ENCODE assay signal across 9 cellular contexts in the genomic region with DNA sequence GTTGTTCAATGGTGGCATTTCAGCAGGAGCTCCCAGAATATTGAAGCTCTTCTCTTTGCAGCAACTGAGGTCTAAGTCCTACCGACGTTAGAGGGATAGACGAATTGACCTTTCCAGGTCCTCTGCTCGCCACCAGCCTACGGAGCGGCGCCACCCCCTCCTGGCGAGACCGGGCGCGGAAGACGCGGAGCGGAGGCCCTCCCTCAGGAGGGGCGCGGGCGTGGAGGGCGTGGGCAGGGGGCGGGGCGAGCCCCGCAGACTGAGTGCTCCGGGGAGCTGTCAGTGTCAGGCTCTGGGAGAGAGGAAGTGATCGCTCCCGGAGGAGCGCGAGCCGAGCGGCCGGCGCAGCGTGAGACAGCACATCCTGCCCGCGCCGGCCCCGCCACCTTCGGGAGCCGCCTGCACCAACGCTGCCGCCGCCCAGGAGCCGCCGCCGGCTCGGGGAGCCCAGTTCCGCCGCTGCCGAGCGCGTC. TPM values are rescaled to one million over a fixed set of nuclear protein-coding genes. Genes with fewer than 3 reads are reported as not detected.
DNase-seq lines count a peak whose midpoint lies in the region; ATAC-seq lines count a peak whose summit lies in the region.
"Had no signal": no experiment of that assay in that cellular context is flagged by ENCODE, and none has a peak within 500 bp of the region (broad histone marks: within the 10 kb centered on the region; RNA-seq: fewer than 3 reads in every experiment).

A gene (plus strand): TSS at position 257 of the 473 bp plus-strand sequence. CDS start 32,176 bp downstream, outside the sequence.

- peaks cover 34% of the 10 kb centered on the region for H3K27me3 Mint-ChIP-seq in activated T-helper 17 cell treated with anti-CD3 and anti-CD28 coated beads, Interleukin-2, amount 50 U/mL, for 72 hours

- H3K4me3 Mint-ChIP-seq in activated T-helper 17 cell treated with anti-CD3 and anti-CD28 coated beads, Interleukin-2, amount 50 U/mL, for 72 hours: peak within 1 kb of the TSS; percentile 59

- no peaks in the 10 kb centered on the region for H3K9me3 ChIP-seq in neuron (ENCODE audit: low read length)

- H3K27me3 ChIP-seq in neuron (ENCODE audit: insufficient read depth, low read length): peaks cover 45% of the 10 kb centered on the region

- no peaks in the 10 kb centered on the region for H3K4me1 Mint-ChIP-seq in activated T-helper 17 cell treated with anti-CD3 and anti-CD28 coated beads, Interleukin-2, amount 50 U/mL, for 72 hours

- H3K4me3 ChIP-seq in neuron (ENCODE audit: low read length) (peak within 1 kb of the TSS; percentile 45), urinary bladder (ENCODE audit: low read depth, low read length) (peak within 1 kb of the TSS; percentile 55)

- H3K4me1 ChIP-seq in neuron (ENCODE audit: insufficient read depth, low read length) (peaks cover 8% of the 10 kb centered on the region), urinary bladder (ENCODE audit: insufficient read depth) (no peaks in the 10 kb centered on the region)

- H3K9me3 Mint-ChIP-seq in activated T-helper 17 cell treated with anti-CD3 and anti-CD28 coated beads, Interleukin-2, amount 50 U/mL, for 72 hours: no peaks in the 10 kb centered on the region

- DNase-seq in CMK (ENCODE audit: low read depth): peak; percentile 69
- DNase-seq in NCI-H510A treated with DMSO at 0.1 percent for 48 hours (lab: John Stamatoyannopoulos, UW): peak; percentile 22
- peak; percentile 76 for DNase-seq in glomerular visceral epithelial cell (ENCODE audit: extremely low spot score)

- no peak within 1 kb of the TSS for H3K27ac ChIP-seq in urinary bladder (ENCODE audit: low read depth)

- WGBS in urinary bladder: under 1% methylated on average over 49 of the region's 49 CpGs

- ATAC-seq in GM19372 (IDR thresholded peaks at IDR 0.05; ENCODE audit: low read depth, unreplicated experiment) (peak; percentile 91), HG03342 (IDR thresholded peaks at IDR 0.05; ENCODE audit: unreplicated experiment) (peak; percentile 96)
- ATAC-seq in activated T-helper 17 cell treated with anti-CD3 and anti-CD28 coated beads, Interleukin-2, amount 50 U/mL, for 72 hours (replicated peaks): peak; percentile 45

- H3K36me3 Mint-ChIP-seq in activated T-helper 17 cell treated with anti-CD3 and anti-CD28 coated beads, Interleukin-2, amount 50 U/mL, for 72 hours (ENCODE audit: low read depth): no peaks in the 10 kb centered on the region

- H2AFZ ChIP-seq in neuron (ENCODE audit: low read depth, low read length): peak within 1 kb of the TSS; percentile 82

- H3K36me3 ChIP-seq in neuron (ENCODE audit: insufficient read depth, low read length): no peaks in the 10 kb centered on the region
- no peaks in the 10 kb centered on the region for H3K36me3 ChIP-seq in urinary bladder (ENCODE audit: insufficient read depth)

- H3K27ac Mint-ChIP-seq in activated T-helper 17 cell treated with anti-CD3 and anti-CD28 coated beads, Interleukin-2, amount 50 U/mL, for 72 hours: no peak within 1 kb of the TSS

RNA-seq across cellular contexts. Expression of the gene that starts here (rescaled TPM):
- not detected for total RNA-seq in activated T-helper 17 cell treated with anti-CD3 and anti-CD28 coated beads, Interleukin-2, amount 50 U/mL, for 72 hours
- total RNA-seq in urinary bladder: 2.2 TPM
- 34.4 TPM for polyA plus RNA-seq in urinary bladder
- total RNA-seq: T-helper 2 cell treated with Interferon-gamma antibody and Interleukin-4, amounts not matched to agents 100 ng/mL and 5 ng/mL, for 36 hours had no signal

Comparison
In these comparisons a context has a peak if more than half of its experiments do, and no peak if none do; other contexts are left out.
1. Peak in ATAC-seq in activated T-helper 17 cell treated with anti-CD3 and anti-CD28 coated beads, Interleukin-2, amount 50 U/mL, for 72 hours; RNA of the gene not detected or under 1 TPM.
2. DNase-seq: peak in every context shown above with its lines; median percentile 76 in glomerular visceral epithelial cell; 69 in CMK; 22 in NCI-H510A treated with DMSO at 0.1 percent for 48 hours.
3. ATAC-seq: peak in every context shown above with its lines; median percentile 96 in HG03342; 91 in GM19372; 45 in activated T-helper 17 cell treated with anti-CD3 and anti-CD28 coated beads, Interleukin-2, amount 50 U/mL, for 72 hours.